Comparison of ENCODE assay signal across 8 cellular contexts in the genomic region with DNA sequence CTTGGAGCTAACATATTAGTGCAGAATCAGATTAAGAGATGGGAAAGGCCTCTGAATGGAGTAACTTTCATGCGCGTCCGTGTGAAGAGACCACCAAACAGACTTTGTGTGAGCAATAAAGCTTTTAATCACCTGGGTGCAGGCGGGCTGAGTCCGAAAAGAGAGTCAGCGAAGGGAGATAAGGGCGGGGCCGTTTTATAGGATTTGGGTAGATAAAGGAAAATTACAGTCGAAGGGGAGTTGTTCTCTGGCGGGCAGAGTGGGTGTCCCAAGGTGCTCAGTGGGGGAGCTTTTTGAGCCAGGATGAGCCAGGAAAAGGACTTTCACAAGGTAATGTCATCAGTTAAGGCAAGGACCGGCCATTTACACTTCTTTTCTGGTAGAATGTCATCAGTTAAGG. TPM values are rescaled to one million over a fixed set of nuclear protein-coding genes. Genes with fewer than 3 reads are reported as not detected.
A peak's percentile ranks its signal among the peaks of the same experiment; 100 is the strongest.
DNase-seq lines count a peak whose midpoint lies in the region; ATAC-seq and TF ChIP-seq lines count a peak whose summit lies in the region.
"Not testable (repeated sequence)": the region's sequence is repeated elsewhere in the genome, so short reads cannot be mapped to it uniquely, and the experiment has no call there.

No MANE protein-coding gene starts in this region.

- TF ChIP-seq CTCF in Loucy (conservative IDR thresholded peaks at IDR 0.05; ENCODE audit: low read length); nephron progenitor cell (IDR thresholded peaks at IDR 0.05); type B pancreatic cell (conservative IDR thresholded peaks at IDR 0.05): not testable (repeated sequence)

- H3K36me3 ChIP-seq in Loucy (ENCODE audit: insufficient read depth, low read length); iPS-20b (ENCODE audit: insufficient read depth, low read depth, low read length): not testable (repeated sequence)

- not testable (repeated sequence) for H3K9me2 ChIP-seq in Loucy (replicated peaks; ENCODE audit: low read depth, low read length)

- peaks cover 50% of the 10 kb centered on the region for H3K79me2 ChIP-seq in Loucy (ENCODE audit: insufficient read depth, low read length)

- peak overlapping the region; percentile 94 for H3K4me2 ChIP-seq in Loucy (ENCODE audit: low read depth, low read length, poor library complexity, severe bottlenecking)

- H3K9ac ChIP-seq in Loucy (ENCODE audit: low read depth, low read length, poor library complexity, severe bottlenecking); iPS-20b (ENCODE audit: low read depth, low read length): not testable (repeated sequence)

- H3K4me1 ChIP-seq in Loucy (ENCODE audit: insufficient read depth, low read length, poor library complexity, severe bottlenecking): peaks cover 23% of the 10 kb centered on the region
- peaks cover 12% of the 10 kb centered on the region for H3K4me1 ChIP-seq in iPS-20b (ENCODE audit: insufficient read depth, low read length)

- CTCF ChIA-PET in activated naive CD4-positive, alpha-beta T cell treated with anti-CD3 and anti-CD28 coated beads, Interleukin-2, amount 10 ng/mL, durations not matched to agents 7 days and 5 days (lab: Charles Lee): not testable (repeated sequence)

- H3K4me3 ChIP-seq in Loucy (ENCODE audit: low read length, poor library complexity, severe bottlenecking): not testable (repeated sequence)
- H3K4me3 ChIP-seq in iPS-20b (ENCODE audit: low read length): peak overlapping the region; percentile 33; the same call in 1 of the 2 replicates

- H3K4me3 Mint-ChIP-seq in T-helper 17 cell: peak overlapping the region; percentile 64
- H3K4me3 Mint-ChIP-seq in activated naive CD4-positive, alpha-beta T cell treated with anti-CD3 and anti-CD28 coated beads, Interleukin-2, amount 10 ng/mL, durations not matched to agents 7 days and 5 days: peak overlapping the region; percentile 40
- H3K4me3 Mint-ChIP-seq in dendritic cell treated with granulocyte-macrophage colony-stimulating factor and Interleukin-4, amounts not matched to agents 40 ng/mL and 50 ng/mL, for 4 days: not testable (repeated sequence)
- H3K4me3 Mint-ChIP-seq in nephron progenitor cell: peak overlapping the region; percentile 53
- H3K4me3 Mint-ChIP-seq in type B pancreatic cell: peak overlapping the region; percentile 76

- H3K27ac ChIP-seq in iPS-20b (ENCODE audit: low read length): not testable (repeated sequence)

- peak; percentile 55 for DNase-seq in ELF-1 (ENCODE audit: low read depth, low spot score)
- not testable (repeated sequence) for DNase-seq in T-helper 17 cell; activated naive CD4-positive, alpha-beta T cell treated with anti-CD3 and anti-CD28 coated beads, Interleukin-2, amount 10 ng/mL, durations not matched to agents 7 days and 5 days; nephron progenitor cell; type B pancreatic cell (ENCODE audit: extremely low spot score, unreplicated experiment)

- H4K20me1 ChIP-seq in Loucy (ENCODE audit: insufficient read depth, low read length, poor library complexity, severe bottlenecking): peaks cover 20% of the 10 kb centered on the region

- intact Hi-C loops in dendritic cell treated with granulocyte-macrophage colony-stimulating factor and Interleukin-4, amounts not matched to agents 40 ng/mL and 50 ng/mL, for 4 days (cut with micrococcal nuclease): loop anchor here (5.0 kb wide), 2 partner anchors 366 to 1414 kb away; a partner anchor contains a TSS

- not testable (repeated sequence) for H3K36me3 Mint-ChIP-seq in T-helper 17 cell (ENCODE audit: low read depth); activated naive CD4-positive, alpha-beta T cell treated with anti-CD3 and anti-CD28 coated beads, Interleukin-2, amount 10 ng/mL, durations not matched to agents 7 days and 5 days; nephron progenitor cell (ENCODE audit: low read depth); type B pancreatic cell
- H3K36me3 Mint-ChIP-seq in dendritic cell treated with granulocyte-macrophage colony-stimulating factor and Interleukin-4, amounts not matched to agents 40 ng/mL and 50 ng/mL, for 4 days (ENCODE audit: low read depth): peaks cover 19% of the 10 kb centered on the region

- H3K27me3 ChIP-seq in Loucy (ENCODE audit: insufficient read depth, low read length, poor library complexity, severe bottlenecking); iPS-20b (ENCODE audit: insufficient read depth, low read length): not testable (repeated sequence)

- not testable (repeated sequence) for H2AFZ ChIP-seq in Loucy (ENCODE audit: low read length)

- H3K27me3 Mint-ChIP-seq in T-helper 17 cell; activated naive CD4-positive, alpha-beta T cell treated with anti-CD3 and anti-CD28 coated beads, Interleukin-2, amount 10 ng/mL, durations not matched to agents 7 days and 5 days; dendritic cell treated with granulocyte-macrophage colony-stimulating factor and Interleukin-4, amounts not matched to agents 40 ng/mL and 50 ng/mL, for 4 days; nephron progenitor cell (ENCODE audit: low read depth, poor library complexity); type B pancreatic cell: not testable (repeated sequence)

- H3K9me3 Mint-ChIP-seq in activated naive CD4-positive, alpha-beta T cell treated with anti-CD3 and anti-CD28 coated beads, Interleukin-2, amount 10 ng/mL, durations not matched to agents 7 days and 5 days; dendritic cell treated with granulocyte-macrophage colony-stimulating factor and Interleukin-4, amounts not matched to agents 40 ng/mL and 50 ng/mL, for 4 days; nephron progenitor cell; type B pancreatic cell: not testable (repeated sequence)

- H3K9me3 ChIP-seq in Loucy (ENCODE audit: insufficient read depth, low read depth, low read length); T-helper 17 cell (ENCODE audit: control insufficient read depth, low read length, poor library complexity, severe bottlenecking); iPS-20b (ENCODE audit: insufficient read depth, low read depth, low read length): not testable (repeated sequence)

- H3K4me1 Mint-ChIP-seq in T-helper 17 cell: peaks cover 41% of the 10 kb centered on the region
- peaks cover 43% of the 10 kb centered on the region for H3K4me1 Mint-ChIP-seq in activated naive CD4-positive, alpha-beta T cell treated with anti-CD3 and anti-CD28 coated beads, Interleukin-2, amount 10 ng/mL, durations not matched to agents 7 days and 5 days
- H3K4me1 Mint-ChIP-seq in dendritic cell treated with granulocyte-macrophage colony-stimulating factor and Interleukin-4, amounts not matched to agents 40 ng/mL and 50 ng/mL, for 4 days (ENCODE audit: low read depth): peaks cover 43% of the 10 kb centered on the region
- H3K4me1 Mint-ChIP-seq in nephron progenitor cell: peaks cover 49% of the 10 kb centered on the region
- peaks cover 45% of the 10 kb centered on the region for H3K4me1 Mint-ChIP-seq in type B pancreatic cell (ENCODE audit: unreplicated experiment)

- H3K27ac Mint-ChIP-seq in T-helper 17 cell (peak overlapping the region; percentile 96), type B pancreatic cell (peak overlapping the region; percentile 64)
- H3K27ac Mint-ChIP-seq in activated naive CD4-positive, alpha-beta T cell treated with anti-CD3 and anti-CD28 coated beads, Interleukin-2, amount 10 ng/mL, durations not matched to agents 7 days and 5 days: peak overlapping the region; percentile 38
- peak overlapping the region; percentile 24 for H3K27ac Mint-ChIP-seq in dendritic cell treated with granulocyte-macrophage colony-stimulating factor and Interleukin-4, amounts not matched to agents 40 ng/mL and 50 ng/mL, for 4 days
- H3K27ac Mint-ChIP-seq in nephron progenitor cell: not testable (repeated sequence)

- not testable (repeated sequence) for H3F3A ChIP-seq in Loucy (ENCODE audit: low read depth)

- not testable (repeated sequence) for ATAC-seq in T-helper 17 cell

RNA-seq across cellular contexts. Expression of a gene that starts 2.1 kb away (rescaled TPM):
- total RNA-seq in T-helper 17 cell (10 to 100 TPM; 37.4 to 44.2 TPM), type B pancreatic cell (ENCODE audit: low replicate concordance) (39.6 and 45.2 TPM in 2 replicates)
